27 cellular contexts compared by ENCODE assay signal in genomic region chr20:32920530-32921298, GRCh38.
DNase-seq lines count a peak whose midpoint lies in the region; ATAC-seq, FAIRE-seq and TF ChIP-seq lines count a peak whose summit lies in the region.
"Had no signal": no experiment of that assay in that cellular context is flagged by ENCODE, and none has a peak within 500 bp of the region (broad histone marks: within the 10 kb centered on the region; RNA-seq: fewer than 3 reads in every experiment).

No MANE protein-coding gene starts in this region.

- no peak overlapping the region for H3K9ac ChIP-seq in H1 (replicated peaks in 1 of 4; ENCODE audit: extremely low read depth in 1 of 4, low read depth in 3 of 4, low read length in 3 of 4)
- H3K9ac ChIP-seq: BLaER1, KMS-11 had no signal

- no peak overlapping the region for H2BK15ac ChIP-seq in H1 (ENCODE audit: low read length)

- no peaks in the 10 kb centered on the region for H3K4me1 ChIP-seq in right atrium auricular region
- no peaks in the 10 kb centered on the region; a peak in 1 of 7 replicates for H3K4me1 ChIP-seq in H1 (replicated peaks in 1 of 4; ENCODE audit: control insufficient read depth in 3 of 4, insufficient read depth in 4 of 4, low read length in 3 of 4)
- H3K4me1 ChIP-seq: BLaER1, HAP-1, SJSA1 had no signal

- H3K36me3 ChIP-seq in right atrium auricular region (no peaks in the 10 kb centered on the region), H1 (ENCODE audit: control insufficient read depth in 2 of 4, insufficient read depth in 4 of 4, low read length in 3 of 4) (no peaks in the 10 kb centered on the region)
- H3K36me3 ChIP-seq: BLaER1, HAP-1, SJSA1 had no signal

- no peak overlapping the region for H2AFZ ChIP-seq in H1 (ENCODE audit: low read length)

- peaks cover 1% of the 10 kb centered on the region; the same call in 1 of the 2 replicates for H3K23me2 ChIP-seq in H1 (ENCODE audit: low read depth, low read length)

- POLR2A ChIA-PET in H1 (lab: Charles Lee; ENCODE audit: partially characterized antibody), result interaction anchor here (1.0 kb wide), 1 partner anchor 98 kb away, joined by 3 read pairs; no protein-coding TSS in a partner anchor

- no peak overlapping the region for H2BK12ac ChIP-seq in H1 (ENCODE audit: low read depth, low read length)

- H3K23ac ChIP-seq in H1 (ENCODE audit: insufficient read length), result no peak overlapping the region

- TF ChIP-seq CTCF in right atrium auricular region (IDR thresholded peaks at IDR 0.05) (no peak), H1 (IDR thresholded peaks at IDR 0.05; ENCODE audit: control extremely low read depth in 1 of 3, insufficient read depth in 1 of 3, low read depth in 1 of 3, low read length in 3 of 3) (no peak)

- no peaks in the 10 kb centered on the region for H3K79me2 ChIP-seq in H1 (ENCODE audit: control insufficient read depth in 1 of 2, insufficient read depth in 2 of 2, low read length in 2 of 2)

- WGBS in H1 (ENCODE audit: extremely low coverage in 1 of 2, insufficient coverage in 1 of 2, insufficient read length in 1 of 2, insufficient replicate concordance in 2 of 2, low coverage in 1 of 2, low lambda C conversion rate in 2 of 2, missing lambda C conversion rate in 1 of 2), 2 experiments, result 90% methylated on average over 6 of the region's 6 CpGs; no CpG with 5 or more reads in 1 of the 2 experiments

- H3K4me2 ChIP-seq in H1 (ENCODE audit: insufficient read depth in 1 of 2, low read depth in 2 of 2, low read length in 2 of 2), result no peak overlapping the region
- H3K4me2 ChIP-seq: BLaER1, KMS-11 had no signal

- H3K27me3 ChIP-seq in right atrium auricular region (no peaks in the 10 kb centered on the region), H1 (replicated peaks in 1 of 4; ENCODE audit: control insufficient read depth in 3 of 4, extremely low read depth in 1 of 4, insufficient read depth in 3 of 4, low read length in 3 of 4) (no peaks in the 10 kb centered on the region; a peak in 1 of 7 replicates)
- H3K27me3 ChIP-seq: BLaER1, SJSA1 had no signal

- intact Hi-C loops in Right ventricle myocardium superior (cut with DNase I), result no loop called here

- H4K20me1 ChIP-seq in H1 (replicated peaks in 1 of 2; ENCODE audit: control insufficient read depth in 1 of 2, insufficient read depth in 2 of 2, low read length in 2 of 2), result no peaks in the 10 kb centered on the region
- H4K20me1 ChIP-seq: BLaER1 had no signal

- no peak overlapping the region for H4K8ac ChIP-seq in H1 (ENCODE audit: extremely low read depth, insufficient read depth, low read length)

- no peaks in the 10 kb centered on the region for H3K79me1 ChIP-seq in H1 (ENCODE audit: low read depth, low read length)

- H4K91ac ChIP-seq in H1 (replicated peaks; ENCODE audit: insufficient read length, low read length), result no peak overlapping the region

- no peak overlapping the region for H3K4ac ChIP-seq in H1 (replicated peaks; ENCODE audit: insufficient read length, low read depth, low read length)

- DNase-seq in right atrium auricular region (ENCODE audit: low spot score) (peak; percentile 4), Right ventricle myocardium superior (no peak), H1 (ENCODE audit: low read depth in 1 of 2, low spot score in 2 of 2) (no peak), mucosa of gallbladder (ENCODE audit: low spot score) (peak; percentile 0), T-helper 1 cell (no peak), cerebellar cortex (ENCODE audit: low spot score) (no peak)
- DNase-seq: CD4-positive, CD25-positive, alpha-beta regulatory T cell; DMS153; IMR-90; NCI-H1048; NCI-H1417; NCI-H1694; NCI-H2029 treated with DMSO at 0.1 percent for 48 hours; NCI-H446 treated with DMSO at 0.1 percent for 48 hours; NCI-H526; NCI-H82; NK-92 treated with Interleukin-12 subunit alpha and Interleukin-12 subunit beta, amount 100 ng/mL, for 24 hours; PC-3 had no signal

- CTCF ChIA-PET in H1 (lab: Charles Lee; ENCODE audit: partially characterized antibody), result interaction anchor here (2.5 kb wide), 1 partner anchor 24 kb away, joined by 15 read pairs; no protein-coding TSS in a partner anchor

- no peak overlapping the region for H3K18ac ChIP-seq in H1 (ENCODE audit: extremely low read depth, low read length)

- no peak overlapping the region for H3K14ac ChIP-seq in H1 (ENCODE audit: insufficient read length)

- H3K4me3 ChIP-seq in right atrium auricular region (no peak overlapping the region), H1 (ENCODE audit: extremely low read depth in 1 of 4, insufficient read depth in 2 of 4, low read depth in 3 of 4, low read length in 4 of 4) (no peak overlapping the region)
- H3K4me3 ChIP-seq: BLaER1, HAP-1, SJSA1 had no signal

- peak overlapping the region; percentile 65; the same call in 1 of the 2 replicates for H2AK5ac ChIP-seq in H1 (ENCODE audit: low read depth, low read length)

- no peak overlapping the region for H2BK5ac ChIP-seq in H1 (ENCODE audit: low read depth, low read length)

- no peak for TF ChIP-seq RAD21 in H1 (IDR thresholded peaks at IDR 0.05 in 1 of 2, conservative IDR thresholded peaks at IDR 0.05 in 1 of 2; ENCODE audit: low read depth in 2 of 2, low read length in 2 of 2)

- no peak for TF ChIP-seq EP300 in H1 (IDR thresholded peaks at IDR 0.05; ENCODE audit: borderline replicate concordance in 1 of 2, low read depth in 2 of 2, low read length in 2 of 2)

- no peak for FAIRE-seq in H1 (lab: Jason Lieb, UNC)
- FAIRE-seq: A204.1, GM19239 had no signal

- ATAC-seq in Right ventricle myocardium superior (ENCODE audit: poor library complexity) (no peak), GM21723 (IDR thresholded peaks at IDR 0.05; ENCODE audit: unreplicated experiment) (no peak), HG02938 (IDR thresholded peaks at IDR 0.05; ENCODE audit: unreplicated experiment) (no peak)
- ATAC-seq: PC-3, Right ventricle myocardium inferior had no signal

- no peak overlapping the region for H2BK20ac ChIP-seq in H1 (ENCODE audit: low read length)

- H3K27ac ChIP-seq in right atrium auricular region (no peak overlapping the region), H1 (ENCODE audit: low read depth, low read length) (no peak overlapping the region)
- H3K27ac ChIP-seq: BLaER1, KMS-11, SJSA1 had no signal

- H3K9me3 ChIP-seq in right atrium auricular region, result peaks cover 7% of the 10 kb centered on the region in 2 donors
- peaks cover 0 to 8% of the 10 kb centered on the region in 2 experiments; a peak in 2 of 4 replicates for H3K9me3 ChIP-seq in H1 (ENCODE audit: insufficient read depth in 2 of 2, low read depth in 1 of 2, low read length in 1 of 2)
- H3K9me3 ChIP-seq: SJSA1 had no signal

- no peak overlapping the region for H3K56ac ChIP-seq in H1 (replicated peaks; ENCODE audit: insufficient read length, low read depth, low read length)

- no peak for TF ChIP-seq POLR2A in H1 (IDR thresholded peaks at IDR 0.05; ENCODE audit: control extremely low read depth in 1 of 2, low read depth in 2 of 2, low read length in 2 of 2)

- no peak overlapping the region for H2BK120ac ChIP-seq in H1 (replicated peaks; ENCODE audit: low read depth, low read length)

- no peak overlapping the region for H4K5ac ChIP-seq in H1 (ENCODE audit: insufficient read length, low read depth, low read length)

TF ChIP-seq in H1, 55 proteins besides CTCF, POLR2A, EP300 and RAD21:
- no peak for TF ChIP-seq KDM5A (IDR thresholded peaks at IDR 0.05; ENCODE audit: low read length)
- no peak for TF ChIP-seq YY1 (IDR thresholded peaks at IDR 0.05; ENCODE audit: low read depth, low read length)
- no peak for TF ChIP-seq CBX5 (IDR thresholded peaks at IDR 0.05; ENCODE audit: low read depth, low read length)
- no peak for TF ChIP-seq BCL11A (IDR thresholded peaks at IDR 0.05; ENCODE audit: low read depth in 2 of 2, low read length in 2 of 2)
- no peak for TF ChIP-seq E2F6 (IDR thresholded peaks at IDR 0.05)
- no peak for TF ChIP-seq HDAC2 (IDR thresholded peaks at IDR 0.05; ENCODE audit: borderline replicate concordance in 1 of 2, low read depth in 2 of 2, low read length in 2 of 2)
- TF ChIP-seq JUN (IDR thresholded peaks at IDR 0.05; ENCODE audit: low read depth, low read length), result no peak
- TF ChIP-seq HDAC6 (IDR thresholded peaks at IDR 0.05; ENCODE audit: low read depth, low read length), result no peak
- no peak for TF ChIP-seq TAF7 (optimal IDR thresholded peaks at IDR 0.05; ENCODE audit: borderline replicate concordance, low read depth, low read length)
- TF ChIP-seq MAX (IDR thresholded peaks at IDR 0.05), result no peak
- no peak for TF ChIP-seq EGR1 (IDR thresholded peaks at IDR 0.05; ENCODE audit: borderline replicate concordance, low read depth, low read length)
- TF ChIP-seq ATF3 (IDR thresholded peaks at IDR 0.05; ENCODE audit: insufficient read depth, low read depth, low read length), result no peak

Comparison
In these comparisons a context has a peak if more than half of its experiments do, and no peak if none do; other contexts are left out.
1. DNase-seq: peak in right atrium auricular region (single experiment) and mucosa of gallbladder (single experiment); none in Right ventricle myocardium superior (single experiment), H1 (0 of 2), T-helper 1 cell (0 of 5) and cerebellar cortex (single experiment).